8 cellular contexts compared by ENCODE assay signal in the genomic region with DNA sequence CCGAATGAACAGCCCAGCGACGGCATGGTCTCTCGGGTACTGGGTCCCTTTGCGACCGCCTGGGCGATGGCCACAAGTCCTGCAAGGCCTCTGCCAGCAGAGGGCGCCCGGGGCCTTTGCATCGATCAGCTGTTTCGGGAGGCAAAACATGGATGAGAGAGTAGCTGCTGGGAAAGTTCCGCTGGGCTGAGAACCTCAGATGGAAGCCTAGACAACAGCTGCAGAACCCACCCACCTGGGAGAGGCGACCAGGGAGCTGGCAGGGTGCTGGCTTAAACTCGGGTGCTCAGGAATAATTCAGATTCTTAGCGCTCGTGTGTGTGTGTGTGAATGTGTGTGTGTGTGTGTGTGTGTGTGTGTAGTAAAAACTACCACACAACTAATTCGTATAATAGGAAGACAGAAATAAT. TPM values are rescaled to one million over a fixed set of nuclear protein-coding genes. Genes with fewer than 3 reads are reported as not detected.
DNase-seq lines count a peak whose midpoint lies in the region; ATAC-seq and TF ChIP-seq lines count a peak whose summit lies in the region.

No MANE protein-coding gene starts in this region.

- H3K27ac ChIP-seq in parathyroid adenoma (no peak overlapping the region), aorta (ENCODE audit: low read depth in 1 of 2, low read length in 2 of 2) (no peak overlapping the region)

- no peak overlapping the region for H3K27ac Mint-ChIP-seq in activated T-helper 2 cell treated with anti-CD3 and anti-CD28 coated beads, Interferon-gamma antibody, Interleukin-2, Interleukin-4, amounts not matched to agents 10 μg/mL and 5 μg/mL and 100 μg/mL, durations not matched to agents 14 hours and 24 hours and 36 hours

- H3K9me3 ChIP-seq in parathyroid adenoma (ENCODE audit: control insufficient read depth, low read length) (no peaks in the 10 kb centered on the region), aorta (ENCODE audit: control insufficient read depth, low read length) (no peaks in the 10 kb centered on the region)

- in situ Hi-C loops in Caki2 (cut with HindIII; ENCODE audit: low pct_unique_long_range_greater_than_20kb, low sequenced_read_pairs): no loop called here

- H2AFZ ChIP-seq in parathyroid adenoma: no peak overlapping the region

- H3K4me2 ChIP-seq in parathyroid adenoma (ENCODE audit: low read length): no peak overlapping the region

- H3K36me3 ChIP-seq in parathyroid adenoma (ENCODE audit: control insufficient read depth, insufficient read depth, low read length): no peaks in the 10 kb centered on the region
- no peaks in the 10 kb centered on the region for H3K36me3 ChIP-seq in aorta (ENCODE audit: control insufficient read depth in 1 of 2, insufficient read depth in 2 of 2, low read length in 1 of 2)

- no peaks in the 10 kb centered on the region for H3K4me1 Mint-ChIP-seq in activated T-helper 2 cell treated with anti-CD3 and anti-CD28 coated beads, Interferon-gamma antibody, Interleukin-2, Interleukin-4, amounts not matched to agents 10 μg/mL and 5 μg/mL and 100 μg/mL, durations not matched to agents 14 hours and 24 hours and 36 hours (ENCODE audit: low read depth)

- TF ChIP-seq CTCF in parathyroid adenoma (IDR thresholded peaks at IDR 0.05): peak; percentile 66

- H3K9me3 Mint-ChIP-seq in activated T-helper 2 cell treated with anti-CD3 and anti-CD28 coated beads, Interferon-gamma antibody, Interleukin-2, Interleukin-4, amounts not matched to agents 10 μg/mL and 5 μg/mL and 100 μg/mL, durations not matched to agents 14 hours and 24 hours and 36 hours: no peaks in the 10 kb centered on the region

- H3K27me3 ChIP-seq in parathyroid adenoma (ENCODE audit: control insufficient read depth, insufficient read depth, low read length) (no peaks in the 10 kb centered on the region), aorta (ENCODE audit: control insufficient read depth in 1 of 2, insufficient read depth in 2 of 2, low read length in 1 of 2) (no peaks in the 10 kb centered on the region)

- H3K4me3 ChIP-seq in parathyroid adenoma (ENCODE audit: low read depth, low read length) (no peak overlapping the region), aorta (ENCODE audit: low read length in 2 of 2) (no peak overlapping the region)

- H3K27me3 Mint-ChIP-seq in activated T-helper 2 cell treated with anti-CD3 and anti-CD28 coated beads, Interferon-gamma antibody, Interleukin-2, Interleukin-4, amounts not matched to agents 10 μg/mL and 5 μg/mL and 100 μg/mL, durations not matched to agents 14 hours and 24 hours and 36 hours (ENCODE audit: low read depth): peaks cover 2% of the 10 kb centered on the region

- H3K4me1 ChIP-seq in parathyroid adenoma (no peaks in the 10 kb centered on the region), aorta (ENCODE audit: control insufficient read depth in 1 of 2, insufficient read depth in 2 of 2, low read length in 2 of 2) (no peaks in the 10 kb centered on the region)

- DNase-seq in Caki2 (ENCODE audit: low read depth): peak; percentile 49
- peak; percentile 69 for DNase-seq in LoVo (ENCODE audit: low spot score)
- DNase-seq in RPMI7951 (ENCODE audit: low read depth): peak; percentile 70
- peak; percentile 32 for DNase-seq in activated T-helper 2 cell treated with anti-CD3 and anti-CD28 coated beads, Interferon-gamma antibody, Interleukin-2, Interleukin-4, amounts not matched to agents 10 μg/mL and 5 μg/mL and 100 μg/mL, durations not matched to agents 14 hours and 24 hours and 36 hours (ENCODE audit: low spot score)
- peak; percentile 73 for DNase-seq in globus pallidus (ENCODE audit: low spot score)
- DNase-seq in aorta: peak; percentile 82 to 91

- H3K9ac ChIP-seq in parathyroid adenoma: no peak overlapping the region

- peak; percentile 57 for ATAC-seq in GM21515 (IDR thresholded peaks at IDR 0.05; ENCODE audit: unreplicated experiment)
- ATAC-seq in aorta (ENCODE audit: low FRiP score): peak; percentile 30

- H3K79me2 ChIP-seq in parathyroid adenoma: no peaks in the 10 kb centered on the region

- WGBS in aorta, 2 donors: 13% methylated on average over 17 of the region's 17 CpGs

- intact Hi-C loops in activated T-helper 2 cell treated with anti-CD3 and anti-CD28 coated beads, Interferon-gamma antibody, Interleukin-2, Interleukin-4, amounts not matched to agents 10 μg/mL and 5 μg/mL and 100 μg/mL, durations not matched to agents 14 hours and 24 hours and 36 hours (cut with micrococcal nuclease): loop anchor here (5.0 kb wide), 1 partner anchor 125 kb away; no protein-coding TSS in a partner anchor
- intact Hi-C loops in aorta (cut with DNase I): loop anchor here in 1 of 2 donors (5.0 to 10.0 kb wide), 2 partner anchors 128 to 675 kb away; no protein-coding TSS in a partner anchor

- H3K4me3 Mint-ChIP-seq in activated T-helper 2 cell treated with anti-CD3 and anti-CD28 coated beads, Interferon-gamma antibody, Interleukin-2, Interleukin-4, amounts not matched to agents 10 μg/mL and 5 μg/mL and 100 μg/mL, durations not matched to agents 14 hours and 24 hours and 36 hours (ENCODE audit: low read depth): no peak overlapping the region

- H3K36me3 Mint-ChIP-seq in activated T-helper 2 cell treated with anti-CD3 and anti-CD28 coated beads, Interferon-gamma antibody, Interleukin-2, Interleukin-4, amounts not matched to agents 10 μg/mL and 5 μg/mL and 100 μg/mL, durations not matched to agents 14 hours and 24 hours and 36 hours (ENCODE audit: low read depth): no peaks in the 10 kb centered on the region

RNA-seq across cellular contexts. Expression of gene TRIM32, which starts 50.0 kb away (rescaled TPM):
- 11.2 and 16.3 TPM in 2 replicates for total RNA-seq in Caki2 (2014; rRNA removed; shearing (Covaris generic); ENCODE audit: low replicate concordance)
- 15.3 and 16.5 TPM in 2 replicates for total RNA-seq in RPMI7951 (2014; rRNA removed; shearing (Covaris generic))
- total RNA-seq in activated T-helper 2 cell treated with anti-CD3 and anti-CD28 coated beads, Interferon-gamma antibody, Interleukin-2, Interleukin-4, amounts not matched to agents 10 μg/mL and 5 μg/mL and 100 μg/mL, durations not matched to agents 14 hours and 24 hours and 36 hours: 15.7 and 16.5 TPM in 2 replicates
- total RNA-seq in aorta: 10 to 100 TPM; 19.9 to 25.5 TPM
- 1 to 10 TPM; 3.3 to 6.4 TPM for polyA plus RNA-seq in aorta

Comparison
In these comparisons a context has a peak if more than half of its experiments do, and no peak if none do; other contexts are left out.
1. DNase-seq: peak in every context shown above with its lines; median percentile 86 in aorta; 73 in globus pallidus; 70 in RPMI7951; 69 in LoVo; 49 in Caki2; 32 in activated T-helper 2 cell treated with anti-CD3 and anti-CD28 coated beads, Interferon-gamma antibody, Interleukin-2, Interleukin-4, amounts not matched to agents 10 μg/mL and 5 μg/mL and 100 μg/mL, durations not matched to agents 14 hours and 24 hours and 36 hours.